In the genomic region with DNA sequence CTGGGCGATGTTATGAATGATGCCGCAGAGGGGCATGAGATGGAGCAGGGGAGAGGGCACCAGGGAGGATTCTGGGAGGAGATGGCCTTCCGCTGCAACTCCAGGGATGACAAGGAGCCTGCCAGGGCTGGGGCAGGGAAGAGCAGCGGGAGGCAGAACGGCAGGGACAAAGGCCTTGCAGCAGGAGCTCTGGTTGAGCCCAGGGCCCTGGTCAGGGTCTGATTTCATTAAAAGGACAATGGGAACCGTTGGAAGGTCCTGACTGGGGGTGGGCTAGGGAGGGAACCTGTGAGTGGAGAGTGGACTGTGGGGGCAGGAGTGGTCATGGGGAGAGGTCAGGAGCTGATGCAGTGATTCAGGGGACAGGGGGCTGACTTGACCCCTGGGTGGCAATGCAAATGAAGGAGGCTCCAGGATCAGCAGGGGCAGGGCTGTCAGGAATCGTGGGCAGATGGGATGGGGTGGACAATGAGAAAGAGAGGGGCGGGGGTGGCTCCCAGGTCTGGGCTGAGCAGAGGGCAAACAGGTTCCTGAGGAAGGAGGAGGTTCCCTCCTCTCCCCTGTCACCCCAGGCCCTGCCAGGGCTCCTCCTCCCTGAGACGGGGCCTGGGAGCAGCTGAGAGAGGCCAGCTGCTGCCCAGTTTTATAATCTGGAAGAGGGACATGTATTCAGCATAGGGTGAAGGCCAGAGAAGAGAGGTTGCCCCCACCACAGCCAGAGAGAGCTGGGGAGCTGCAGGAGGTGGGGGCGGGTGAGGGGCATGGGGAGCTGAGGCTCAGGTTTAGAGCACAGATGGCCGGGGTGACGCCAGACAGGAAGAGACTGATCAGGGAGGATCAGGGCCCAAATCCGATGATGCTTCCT, we compare ENCODE assay signal across 11 cellular contexts. TPM values are rescaled to one million over a fixed set of nuclear protein-coding genes. Genes with fewer than 3 reads are reported as not detected.
A peak's percentile ranks its signal among the peaks of the same experiment; 100 is the strongest.
DNase-seq lines count a peak whose midpoint lies in the region; ATAC-seq and TF ChIP-seq lines count a peak whose summit lies in the region.
"Had no signal": no experiment of that assay in that cellular context is flagged by ENCODE, and none has a peak within 500 bp of the region (broad histone marks: within the 10 kb centered on the region; RNA-seq: fewer than 3 reads in every experiment).

No MANE protein-coding gene starts in this region.

- CTCF ChIA-PET in WTC11 (lab: Charles Lee): interaction anchor here (0.6 to 3.1 kb wide), 10 partner anchors 10 to 160 kb away, joined by 3 to 19 read pairs (median 6); partner anchors contain the start of genes ADRA2B and ASTL

- no peak overlapping the region for H3K9ac ChIP-seq in BLaER1

- H3K27me3 ChIP-seq in BLaER1: no peaks in the 10 kb centered on the region

- H3K36me3 Mint-ChIP-seq in WTC11: no peaks in the 10 kb centered on the region

- peaks cover 4% of the 10 kb centered on the region; the same call in 1 of the 2 replicates for H3K27me3 Mint-ChIP-seq in WTC11 (ENCODE audit: low read depth)
- H3K27me3 Mint-ChIP-seq: central memory CD8-positive, alpha-beta T cell had no signal

- no peak for TF ChIP-seq CTCF in WTC11 (IDR thresholded peaks at IDR 0.05)

- H3K4me1 ChIP-seq in BLaER1: peaks cover 57% of the 10 kb centered on the region

- DNase-seq in DMS 273 treated with DMSO at 0.1 percent for 48 hours (lab: John Stamatoyannopoulos, UW): peak; percentile 24
- no peak for DNase-seq in WTC11 (ENCODE audit: low spot score)
- peak; percentile 78 for DNase-seq in mesenteric fat pad (ENCODE audit: low spot score)
- DNase-seq: stimulated activated CD8-positive, alpha-beta memory T cell treated with anti-CD3 and anti-CD28 coated beads, Interleukin-4, amount 100 ng/mL, for 48 hours had no signal

- peak overlapping the region; percentile 37 for H3K27ac Mint-ChIP-seq in WTC11

- peaks cover 31% of the 10 kb centered on the region for H3K4me1 Mint-ChIP-seq in WTC11

- no peaks in the 10 kb centered on the region for H3K9me3 Mint-ChIP-seq in WTC11
- H3K9me3 Mint-ChIP-seq: central memory CD8-positive, alpha-beta T cell had no signal

- no peaks in the 10 kb centered on the region for H3K36me3 ChIP-seq in BLaER1

- no peaks in the 10 kb centered on the region for H4K20me1 ChIP-seq in BLaER1

- H3K27ac ChIP-seq in BLaER1: 0 out of 2 replicates have a peak overlapping the region, but pooled peaks have one; percentile 38

- POLR2A ChIA-PET in WTC11 (lab: Charles Lee): interaction anchor here (0.7 to 0.9 kb wide), 3 partner anchors 14 to 183 kb away, joined by 3 to 6 read pairs (median 3); partner anchors contain the start of genes ASTL and NCAPH

- no peaks in the 10 kb centered on the region for H3K9me3 ChIP-seq in BLaER1

- ATAC-seq in WTC11 (peak; percentile 9), HG02798 (IDR thresholded peaks at IDR 0.05; ENCODE audit: poor library complexity, unreplicated experiment) (no peak), GM21528 (IDR thresholded peaks at IDR 0.05; ENCODE audit: low FRiP score, unreplicated experiment) (no peak), HG02763 (IDR thresholded peaks at IDR 0.05; ENCODE audit: unreplicated experiment) (no peak), HG03457 (IDR thresholded peaks at IDR 0.05; ENCODE audit: unreplicated experiment) (no peak)

- no peak overlapping the region for H3K4me3 ChIP-seq in BLaER1

- no peak overlapping the region for H3K4me2 ChIP-seq in BLaER1

- H3K4me3 Mint-ChIP-seq in WTC11: no peak overlapping the region
- H3K4me3 Mint-ChIP-seq: central memory CD8-positive, alpha-beta T cell had no signal

TF ChIP-seq in WTC11, 78 proteins besides CTCF, POLR2A, EP300 and RAD21:
- TF ChIP-seq CREM (CRISPR knock-in tag; IDR thresholded peaks at IDR 0.05): no peak
- peak; percentile 62 for TF ChIP-seq ZNF423 (CRISPR knock-in tag; IDR thresholded peaks at IDR 0.05)

RNA-seq across cellular contexts. Expression of gene DUSP2, which starts 7.3 kb away (rescaled TPM):
- 4.7 to 6.8 TPM (median 5.8 TPM) in 3 replicates for total RNA-seq in WTC11 (2021)
- total RNA-seq in mesenteric fat pad: 6.1 TPM

RNA-seq across cellular contexts. Expression of gene ASTL, which starts 14.2 kb away (rescaled TPM):
- total RNA-seq in WTC11 (2021) (0.69 to 1.4 TPM (median 0.79 TPM) in 3 replicates), mesenteric fat pad (not detected)
- total RNA-seq: fibroblast of lung had no signal

RNA-seq across cellular contexts. Expression of gene ADRA2B, which starts 36.2 kb away (rescaled TPM):
- total RNA-seq in WTC11 (2021) (4.7 to 6.3 TPM (median 5.8 TPM) in 3 replicates), mesenteric fat pad (1.2 TPM)
- total RNA-seq: fibroblast of lung had no signal

RNA-seq across cellular contexts. Expression of gene STARD7, which starts 56.1 kb away (rescaled TPM):
- 199 to 217 TPM (median 201 TPM) in 3 replicates for total RNA-seq in WTC11 (2021)
- total RNA-seq in mesenteric fat pad: 107 TPM
